In genomic region chr11:58927393-58928081, GRCh38 we compare ENCODE assay signal across 9 cellular contexts. TPM values are rescaled to one million over a fixed set of nuclear protein-coding genes. Genes with fewer than 3 reads are reported as not detected.
A peak's percentile ranks its signal among the peaks of the same experiment; 100 is the strongest.
DNase-seq lines count a peak whose midpoint lies in the region; ATAC-seq and TF ChIP-seq lines count a peak whose summit lies in the region.
"Had no signal": no experiment of that assay in that cellular context is flagged by ENCODE, and none has a peak within 500 bp of the region (broad histone marks: within the 10 kb centered on the region; RNA-seq: fewer than 3 reads in every experiment).

No MANE protein-coding gene starts in this region.

- no peak overlapping the region for H3K9ac ChIP-seq in fibroblast of lung (ENCODE audit: insufficient read depth, low read length)

- H3K9me3 ChIP-seq in fibroblast of lung (ENCODE audit: control insufficient read depth, insufficient read depth, low read depth, low read length) (no peaks in the 10 kb centered on the region), esophagus muscularis mucosa (no peaks in the 10 kb centered on the region)

- no peaks in the 10 kb centered on the region for H3K36me3 ChIP-seq in fibroblast of lung (ENCODE audit: control insufficient read depth, insufficient read depth, low read length)
- H3K36me3 ChIP-seq in esophagus muscularis mucosa = no peaks in the 10 kb centered on the region

- TF ChIP-seq EP300 in esophagus muscularis mucosa (IDR thresholded peaks at IDR 0.05) = no peak

- H3K27ac ChIP-seq in fibroblast of lung (ENCODE audit: insufficient read depth, low read length) = no peak overlapping the region
- H3K27ac ChIP-seq in esophagus muscularis mucosa (replicated peaks in 1 of 4) = no peak overlapping the region

- WGBS in esophagus muscularis mucosa = 5% methylated on average over 15 of the region's 15 CpGs

- no peak overlapping the region for H2AFZ ChIP-seq in fibroblast of lung (ENCODE audit: low read length)

- H4K20me1 ChIP-seq in fibroblast of lung (ENCODE audit: control insufficient read depth, extremely low read depth, insufficient read depth, low read length) = no peaks in the 10 kb centered on the region

- no peak for TF ChIP-seq CTCF in fibroblast of lung (conservative IDR thresholded peaks at IDR 0.05 in 1 of 2, IDR thresholded peaks at IDR 0.05 in 1 of 2; ENCODE audit: low read depth in 1 of 2, low read length in 2 of 2)
- no peak for TF ChIP-seq CTCF in esophagus muscularis mucosa (IDR thresholded peaks at IDR 0.05)

- H3K27me3 ChIP-seq in fibroblast of lung (ENCODE audit: control insufficient read depth, insufficient read depth, low read length) (no peaks in the 10 kb centered on the region), esophagus muscularis mucosa (peaks cover 0 to 28% (median 0%) of the 10 kb centered on the region in 4 donors)

- H3K4me1 ChIP-seq in fibroblast of lung (ENCODE audit: control insufficient read depth, extremely low read depth, insufficient read depth, low read length) = no peaks in the 10 kb centered on the region
- peaks cover 3 to 9% (median 7%) of the 10 kb centered on the region in 4 donors for H3K4me1 ChIP-seq in esophagus muscularis mucosa

- DNase-seq in NCI-H446 treated with DMSO at 0.1 percent for 48 hours (lab: John Stamatoyannopoulos, UW) (peak; percentile 80), fibroblast of lung (ENCODE audit: low read depth in 2 of 2) (peak; percentile 31 to 62), retina (peak; percentile 64), KG1 (lab: John Stamatoyannopoulos, UW) (no peak), esophagus muscularis mucosa (ENCODE audit: extremely low spot score) (no peak)

- TF ChIP-seq POLR2A in esophagus muscularis mucosa (IDR thresholded peaks at IDR 0.05; ENCODE audit: low read depth) = no peak

- ATAC-seq in GM18868 (IDR thresholded peaks at IDR 0.05; ENCODE audit: unreplicated experiment) = peak; percentile 68
- no peak for ATAC-seq in HG03565 (IDR thresholded peaks at IDR 0.05; ENCODE audit: unreplicated experiment)

- H3K4me2 ChIP-seq in fibroblast of lung (ENCODE audit: extremely low read depth, insufficient read depth, low read length) = no peak overlapping the region

- H3K4me3 ChIP-seq in fibroblast of lung (replicated peaks in 1 of 4; ENCODE audit: control extremely low read depth in 1 of 4, insufficient read depth in 1 of 4, low read depth in 3 of 4, low read length in 4 of 4) (peak overlapping the region in 2 of 4 experiments; percentile 12 to 27), esophagus muscularis mucosa (peak overlapping the region in 1 of 4 donors; percentile 9)

- no peaks in the 10 kb centered on the region for H3K79me2 ChIP-seq in fibroblast of lung (ENCODE audit: control insufficient read depth, insufficient read depth, low read length)

- intact Hi-C loops in esophagus muscularis mucosa (cut with DNase I) = no loop called here

RNA-seq across cellular contexts. Expression of gene GLYATL1, which starts 11.8 kb away (rescaled TPM):
- 0.33 TPM in 1 of 2 replicates, not detected in the other for total RNA-seq in fibroblast of lung
- polyA plus RNA-seq in fibroblast of lung = 0.51 and 0.56 TPM in 2 replicates
- polyA plus RNA-seq in fibroblast of lung (2012) = 0.22 and 0.31 TPM in 2 replicates
- polyA minus RNA-seq in fibroblast of lung (ENCODE audit: low replicate concordance) = not detected in 2 replicates
- not detected for total RNA-seq in esophagus muscularis mucosa
- total RNA-seq: glomerular endothelial cell, NCI-H460 had no signal

Comparison
In these comparisons a context has a peak if more than half of its experiments do, and no peak if none do; other contexts are left out.
1. DNase-seq: peak in NCI-H446 treated with DMSO at 0.1 percent for 48 hours (single experiment), fibroblast of lung (2 of 2) and retina (single experiment); none in KG1 (single experiment) and esophagus muscularis mucosa (single experiment).